8 cellular contexts compared by ENCODE assay signal in genomic region chr1:171251741-171252300, GRCh38. TPM values are rescaled to one million over a fixed set of nuclear protein-coding genes. Genes with fewer than 3 reads are reported as not detected.
DNase-seq lines count a peak whose midpoint lies in the region; ATAC-seq and TF ChIP-seq lines count a peak whose summit lies in the region.

No MANE protein-coding gene starts in this region.

- H3K4me1 ChIP-seq in Loucy (ENCODE audit: insufficient read depth, low read length, poor library complexity, severe bottlenecking) (no peaks in the 10 kb centered on the region), ovary (ENCODE audit: insufficient read depth) (no peaks in the 10 kb centered on the region)

- peak; percentile 23 for ATAC-seq in GM19043 (IDR thresholded peaks at IDR 0.05; ENCODE audit: low read depth, unreplicated experiment)

- peak overlapping the region; percentile 80 for H3K4me2 ChIP-seq in Loucy (ENCODE audit: low read depth, low read length, poor library complexity, severe bottlenecking)

- H3K9me2 ChIP-seq in Loucy (replicated peaks; ENCODE audit: low read depth, low read length), result no peaks in the 10 kb centered on the region

- TF ChIP-seq CTCF in Loucy (conservative IDR thresholded peaks at IDR 0.05; ENCODE audit: low read length) (peak; percentile 51), foreskin fibroblast (IDR thresholded peaks at IDR 0.05; ENCODE audit: low read depth, low read length) (peak; percentile 76), ovary (IDR thresholded peaks at IDR 0.05) (peak in 2 of 3 donors; percentile 36 to 43)

- H3K9me3 Mint-ChIP-seq in activated CD4-positive, alpha-beta memory T cell treated with anti-CD3 and anti-CD28 coated beads, Interleukin-2, amount 10 ng/mL, durations not matched to agents 7 days and 5 days, result no peaks in the 10 kb centered on the region

- H3K27me3 ChIP-seq in Loucy (ENCODE audit: insufficient read depth, low read length, poor library complexity, severe bottlenecking), result peaks cover 13% of the 10 kb centered on the region
- H3K27me3 ChIP-seq in ovary, result no peaks in the 10 kb centered on the region

- no peaks in the 10 kb centered on the region for H3K36me3 ChIP-seq in Loucy (ENCODE audit: insufficient read depth, low read length)
- no peaks in the 10 kb centered on the region for H3K36me3 ChIP-seq in ovary

- H3K4me3 ChIP-seq in Loucy (ENCODE audit: low read length, poor library complexity, severe bottlenecking) (peak overlapping the region; percentile 69), foreskin fibroblast (ENCODE audit: low read depth in 1 of 2, low read length in 2 of 2) (peak overlapping the region; percentile 68 to 79), ovary (peak overlapping the region; percentile 52)

- no peak for TF ChIP-seq EP300 in ovary (IDR thresholded peaks at IDR 0.05)

- peak overlapping the region; percentile 77 for H3K4me3 Mint-ChIP-seq in activated CD4-positive, alpha-beta memory T cell treated with anti-CD3 and anti-CD28 coated beads, Interleukin-2, amount 10 ng/mL, durations not matched to agents 7 days and 5 days

- no peaks in the 10 kb centered on the region for H3F3A ChIP-seq in Loucy (ENCODE audit: low read depth)

- peak overlapping the region; percentile 90 for H2AFZ ChIP-seq in Loucy (ENCODE audit: low read length)

- peak; percentile 13 for DNase-seq in CD1c-positive myeloid dendritic cell (ENCODE audit: extremely low spot score)
- DNase-seq in activated CD4-positive, alpha-beta memory T cell treated with anti-CD3 and anti-CD28 coated beads, Interleukin-2, amount 10 ng/mL, durations not matched to agents 7 days and 5 days, result peak; percentile 26
- peak in 1 of 2 donors; percentile 69 for DNase-seq in foreskin fibroblast
- peak; percentile 46 to 72 (median 52) for DNase-seq in ovary
- no peak for DNase-seq in effector CD8-positive, alpha-beta T cell (lab: John Stamatoyannopoulos, UW)
- DNase-seq in OCI-M2 (lab: John Stamatoyannopoulos, UW; ENCODE audit: unreplicated experiment), result no peak

- peaks cover 48% of the 10 kb centered on the region for H3K27me3 Mint-ChIP-seq in activated CD4-positive, alpha-beta memory T cell treated with anti-CD3 and anti-CD28 coated beads, Interleukin-2, amount 10 ng/mL, durations not matched to agents 7 days and 5 days

- no peaks in the 10 kb centered on the region for H4K20me1 ChIP-seq in Loucy (ENCODE audit: insufficient read depth, low read length, poor library complexity, severe bottlenecking)

- POLR2A ChIA-PET in activated CD4-positive, alpha-beta memory T cell treated with anti-CD3 and anti-CD28 coated beads, Interleukin-2, amount 10 ng/mL, durations not matched to agents 7 days and 5 days (lab: Charles Lee), result no interaction called here

- CTCF ChIA-PET in activated CD4-positive, alpha-beta memory T cell treated with anti-CD3 and anti-CD28 coated beads, Interleukin-2, amount 10 ng/mL, durations not matched to agents 7 days and 5 days (lab: Charles Lee), result interaction anchor here (0.6 to 0.9 kb wide), 2 partner anchors 61 to 62 kb away, joined by 3 to 4 read pairs; partner anchors contain the start of gene FMO4

- H3K27ac ChIP-seq in ovary, result no peak overlapping the region

- no peak for TF ChIP-seq POLR2A in ovary (IDR thresholded peaks at IDR 0.05)

- 8 to 14% (median 13%) methylated on average over 14 of the region's 14 CpGs for WGBS in ovary, 3 donors

- H3K9ac ChIP-seq in Loucy (ENCODE audit: low read depth, low read length, poor library complexity, severe bottlenecking), result peak overlapping the region; percentile 30

- H3K27ac Mint-ChIP-seq in activated CD4-positive, alpha-beta memory T cell treated with anti-CD3 and anti-CD28 coated beads, Interleukin-2, amount 10 ng/mL, durations not matched to agents 7 days and 5 days, result no peak overlapping the region

- H3K4me1 Mint-ChIP-seq in activated CD4-positive, alpha-beta memory T cell treated with anti-CD3 and anti-CD28 coated beads, Interleukin-2, amount 10 ng/mL, durations not matched to agents 7 days and 5 days, result peaks cover 16% of the 10 kb centered on the region

- H3K9me3 ChIP-seq in Loucy (ENCODE audit: insufficient read depth, low read depth, low read length), result no peaks in the 10 kb centered on the region
- no peaks in the 10 kb centered on the region for H3K9me3 ChIP-seq in ovary

- intact Hi-C loops in ovary (cut with DNase I), result loop anchor here in 3 of 4 donors (5.0 to 10.0 kb wide), 2 partner anchors 60 to 63 kb away; partner anchors contain the start of gene FMO4 (in 3 of the 3)

- H3K36me3 Mint-ChIP-seq in activated CD4-positive, alpha-beta memory T cell treated with anti-CD3 and anti-CD28 coated beads, Interleukin-2, amount 10 ng/mL, durations not matched to agents 7 days and 5 days (ENCODE audit: low read depth), result no peaks in the 10 kb centered on the region

- H3K79me2 ChIP-seq in Loucy (ENCODE audit: insufficient read depth, low read length), result no peaks in the 10 kb centered on the region

RNA-seq across cellular contexts. Expression of gene FMO1, which starts 3.5 kb away (rescaled TPM):
- not detected for total RNA-seq in activated CD4-positive, alpha-beta memory T cell treated with anti-CD3 and anti-CD28 coated beads, Interleukin-2, amount 10 ng/mL, durations not matched to agents 7 days and 5 days
- 10 to 100 TPM in 2 of 7 donors, 1 to 10 TPM in 4, not detected in 1; 4.1 to 15.0 (median 5.8) TPM for total RNA-seq in ovary
- 10 to 100 TPM in 1 of 2 donors, 1 to 10 TPM in 1; 3.8 to 32.2 TPM for polyA plus RNA-seq in ovary

Comparison
In these comparisons a context has a peak if more than half of its experiments do, and no peak if none do; other contexts are left out.
1. DNase-seq: peak in CD1c-positive myeloid dendritic cell (single experiment), activated CD4-positive, alpha-beta memory T cell treated with anti-CD3 and anti-CD28 coated beads, Interleukin-2, amount 10 ng/mL, durations not matched to agents 7 days and 5 days (single experiment) and ovary (5 of 5); none in effector CD8-positive, alpha-beta T cell (single experiment) and OCI-M2 (single experiment).
2. Peak in every context shown above with its lines, with median percentiles within 50 percentile points of each other: H3K4me3 ChIP-seq and CTCF ChIP-seq.